Comparison of ENCODE assay signal across 18 cellular contexts in the genomic region with DNA sequence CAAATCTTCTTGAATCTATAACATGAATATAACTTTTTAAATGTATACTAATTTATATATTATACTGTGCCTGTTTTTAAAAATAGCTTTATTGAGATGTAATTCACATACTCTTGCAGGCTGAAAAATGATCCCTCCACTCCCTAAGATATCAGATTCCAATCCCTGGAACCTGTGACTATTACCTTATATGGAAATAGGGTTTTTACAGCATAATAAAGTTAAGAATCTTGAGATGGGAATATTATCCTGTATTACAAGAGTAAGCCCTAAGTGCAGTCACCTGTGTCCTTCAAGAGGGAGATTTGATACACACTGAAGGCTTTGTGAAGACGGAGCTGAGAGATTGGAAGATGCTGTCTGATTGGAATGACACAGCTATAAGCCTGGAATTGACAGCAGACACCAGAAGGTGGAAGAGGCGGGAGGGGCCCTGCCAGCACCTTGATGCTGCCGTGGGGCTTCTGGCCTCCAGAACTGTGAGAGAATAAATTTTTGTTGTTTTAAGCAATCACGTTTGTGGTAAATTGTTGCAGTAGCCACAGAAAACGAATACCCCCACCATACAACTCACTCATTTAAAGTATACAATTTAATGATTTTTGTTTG.
DNase-seq lines count a peak whose midpoint lies in the region; ATAC-seq and TF ChIP-seq lines count a peak whose summit lies in the region.
"Had no signal": no experiment of that assay in that cellular context is flagged by ENCODE, and none has a peak within 500 bp of the region (broad histone marks: within the 10 kb centered on the region; RNA-seq: fewer than 3 reads in every experiment).

No MANE protein-coding gene starts in this region.

- TF ChIP-seq CTCF in nephron (IDR thresholded peaks at IDR 0.05; ENCODE audit: unreplicated experiment in 3 of 3) = no peak

- peaks cover 43% of the 10 kb centered on the region for H3K4me1 Mint-ChIP-seq in nephron

- H3K9me3 Mint-ChIP-seq in nephron = no peaks in the 10 kb centered on the region
- H3K9me3 Mint-ChIP-seq: activated CD4-positive, alpha-beta T cell treated with anti-CD3 and anti-CD28 coated beads, Interleukin-2, amount 10 ng/mL, durations not matched to agents 7 days and 5 days; activated naive CD4-positive, alpha-beta T cell treated with anti-CD3 and anti-CD28 coated beads, Interleukin-2, amount 50 U/mL, for 72 hours had no signal

- peak; percentile 40 to 69 (median 48) for DNase-seq in NCI-H1417 (lab: John Stamatoyannopoulos, UW)
- no peak for DNase-seq in NCI-H1417 treated with DMSO at 0.1 percent for 48 hours (lab: John Stamatoyannopoulos, UW)
- peak; percentile 62 for DNase-seq in NCI-H1436 (lab: John Stamatoyannopoulos, UW)
- peak; percentile 76 for DNase-seq in NCI-H69 (lab: John Stamatoyannopoulos, UW)
- DNase-seq in NCI-H1048 (lab: John Stamatoyannopoulos, UW) = no peak
- no peak for DNase-seq in OCI-M1 (lab: John Stamatoyannopoulos, UW)
- DNase-seq: activated CD4-positive, alpha-beta T cell treated with anti-CD3 and anti-CD28 coated beads, Interleukin-2, amount 10 ng/mL, durations not matched to agents 7 days and 5 days; aorta; BE2C; Caco-2; NCI-H2227 treated with DMSO at 0.1 percent for 48 hours; stomach; T-helper 17 cell; transverse colon had no signal

- peaks cover 55% of the 10 kb centered on the region for H3K27me3 Mint-ChIP-seq in nephron (ENCODE audit: low read depth)

- H3K27ac Mint-ChIP-seq in nephron = no peak overlapping the region
- H3K27ac Mint-ChIP-seq: activated CD4-positive, alpha-beta T cell treated with anti-CD3 and anti-CD28 coated beads, Interleukin-2, amount 10 ng/mL, durations not matched to agents 7 days and 5 days; activated naive CD4-positive, alpha-beta T cell treated with anti-CD3 and anti-CD28 coated beads, Interleukin-2, amount 50 U/mL, for 72 hours; T-helper 17 cell had no signal

- ATAC-seq in GM19324 (IDR thresholded peaks at IDR 0.05; ENCODE audit: low FRiP score, unreplicated experiment) = no peak
- ATAC-seq: activated naive CD4-positive, alpha-beta T cell treated with anti-CD3 and anti-CD28 coated beads, Interleukin-2, amount 50 U/mL, for 72 hours; HCT116; T-helper 17 cell had no signal

- H3K36me3 Mint-ChIP-seq in nephron (ENCODE audit: low read depth) = no peaks in the 10 kb centered on the region

- peak overlapping the region in 2 of 3 experiments; percentile 19 to 26 for H3K4me3 Mint-ChIP-seq in nephron
- H3K4me3 Mint-ChIP-seq: activated CD4-positive, alpha-beta T cell treated with anti-CD3 and anti-CD28 coated beads, Interleukin-2, amount 10 ng/mL, durations not matched to agents 7 days and 5 days had no signal

Comparison
In these comparisons a context has a peak if more than half of its experiments do, and no peak if none do; other contexts are left out.
1. DNase-seq: peak in NCI-H1417 (3 of 3), NCI-H1436 (single experiment) and NCI-H69 (single experiment); none in NCI-H1417 treated with DMSO at 0.1 percent for 48 hours (single experiment), NCI-H1048 (single experiment) and OCI-M1 (single experiment).